19 cellular contexts compared by ENCODE assay signal in the genomic region with DNA sequence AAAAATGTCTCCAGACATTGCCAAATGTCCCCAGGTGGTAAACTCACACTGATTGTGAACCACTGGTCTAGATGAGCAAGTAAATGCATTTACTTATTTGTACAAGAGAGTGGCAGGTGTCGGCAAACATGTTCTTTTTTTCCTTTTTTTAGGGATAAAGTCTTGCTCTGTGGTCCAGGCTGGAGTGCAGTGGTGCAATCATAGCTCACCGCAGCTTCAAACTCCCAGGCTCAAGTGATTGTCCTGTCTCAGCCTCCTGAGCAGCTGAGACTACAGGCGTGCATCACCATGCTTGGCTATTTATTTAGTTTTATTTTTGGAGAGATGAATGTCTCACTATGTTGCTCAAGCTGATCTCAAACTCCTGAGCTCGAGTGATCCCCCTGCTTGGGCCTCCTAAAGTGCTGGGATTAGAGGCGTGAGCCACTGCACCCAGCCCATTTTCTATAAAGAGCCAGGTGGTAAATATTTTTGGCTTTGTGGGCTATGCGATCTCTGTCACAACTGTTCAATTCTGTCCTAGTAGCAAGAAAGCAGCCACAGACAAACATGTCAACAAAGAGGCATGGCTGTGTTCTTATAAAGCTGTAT. TPM values are rescaled to one million over a fixed set of nuclear protein-coding genes. Genes with fewer than 3 reads are reported as not detected.
DNase-seq lines count a peak whose midpoint lies in the region; ATAC-seq and TF ChIP-seq lines count a peak whose summit lies in the region.
"Had no signal": no experiment of that assay in that cellular context is flagged by ENCODE, and none has a peak within 500 bp of the region (broad histone marks: within the 10 kb centered on the region; RNA-seq: fewer than 3 reads in every experiment).

No MANE protein-coding gene starts in this region.

- H3K4me3 ChIP-seq in DND-41 (ENCODE audit: low read depth in 1 of 2, low read length in 2 of 2), result no peak overlapping the region
- no peak overlapping the region for H3K4me3 ChIP-seq in Jurkat, Clone E6-1 (ENCODE audit: low read length)
- no peak overlapping the region for H3K4me3 ChIP-seq in OCI-LY7 (ENCODE audit: low read depth, low read length, poor library complexity, severe bottlenecking)
- H3K4me3 ChIP-seq: GM12878, PC-9 had no signal

- H3K36me3 Mint-ChIP-seq in naive B cell, result no peaks in the 10 kb centered on the region

- H3K9me2 ChIP-seq in OCI-LY7 (ENCODE audit: insufficient read depth, low read length), result no peaks in the 10 kb centered on the region

- H3K4me1 ChIP-seq in DND-41 (ENCODE audit: insufficient read depth, low read length) (peaks cover 59% of the 10 kb centered on the region), OCI-LY7 (ENCODE audit: insufficient read depth, low read length, poor library complexity, severe bottlenecking) (peaks cover 75% of the 10 kb centered on the region)

- no peak overlapping the region for H3K9ac ChIP-seq in DND-41 (ENCODE audit: low read depth, low read length)

- H3K27ac Mint-ChIP-seq in naive B cell, result peak overlapping the region in 5 of 6 donors; percentile 42 to 90 (median 81)
- H3K27ac Mint-ChIP-seq: T-helper 17 cell had no signal

- intact Hi-C loops in OCI-LY7 (cut with micrococcal nuclease; ENCODE audit: unreplicated experiment), result no loop called here

- no peaks in the 10 kb centered on the region for H3K27me3 ChIP-seq in DND-41 (ENCODE audit: insufficient read depth, low read length, poor library complexity)

- no peaks in the 10 kb centered on the region for H3K9me3 Mint-ChIP-seq in naive B cell

- H3K4me2 ChIP-seq in DND-41 (ENCODE audit: insufficient read depth, low read length) (no peak overlapping the region), OCI-LY7 (ENCODE audit: low read length) (peak overlapping the region; percentile 46)
- H3K4me2 ChIP-seq: PC-9 had no signal

- no peaks in the 10 kb centered on the region for H4K20me1 ChIP-seq in DND-41 (ENCODE audit: insufficient read depth, low read length)
- H4K20me1 ChIP-seq in OCI-LY7 (ENCODE audit: insufficient read depth, low read length), result no peaks in the 10 kb centered on the region

- peaks cover 65 to 91% (median 77%) of the 10 kb centered on the region in 3 donors for H3K4me1 Mint-ChIP-seq in naive B cell

- H3K27ac ChIP-seq in DND-41 (ENCODE audit: low read length), result peak overlapping the region; percentile 24
- H3K27ac ChIP-seq in OCI-LY7 (ENCODE audit: low read depth, low read length, poor library complexity, severe bottlenecking), result peak overlapping the region; percentile 41
- H3K27ac ChIP-seq: PC-9, RWPE1 had no signal

- H3K79me2 ChIP-seq in DND-41 (ENCODE audit: insufficient read depth, low read length), result no peaks in the 10 kb centered on the region
- H3K79me2 ChIP-seq in OCI-LY7 (ENCODE audit: insufficient read depth, low read depth, low read length), result no peaks in the 10 kb centered on the region

- peak overlapping the region in 6 of 8 donors; percentile 56 to 82 (median 79) for H3K4me3 Mint-ChIP-seq in naive B cell
- H3K4me3 Mint-ChIP-seq: T-helper 17 cell had no signal

- no peaks in the 10 kb centered on the region for H3K27me3 Mint-ChIP-seq in naive B cell

- H2AFZ ChIP-seq in DND-41 (ENCODE audit: low read depth, low read length) (no peak overlapping the region), OCI-LY7 (ENCODE audit: low read length) (peak overlapping the region; percentile 61; the same call in 1 of the 2 replicates)
- H2AFZ ChIP-seq: PC-9 had no signal

- no peaks in the 10 kb centered on the region for H3K9me3 ChIP-seq in DND-41 (ENCODE audit: insufficient read depth, low read length, severe bottlenecking)
- H3K9me3 ChIP-seq in OCI-LY7 (ENCODE audit: low read length), result no peaks in the 10 kb centered on the region

- POLR2A ChIA-PET in OCI-LY7 (lab: Charles Lee), result interaction anchor here (0.6 kb wide), 1 partner anchor 212 kb away, joined by 4 read pairs; no protein-coding TSS in a partner anchor

- TF ChIP-seq CTCF in DND-41 (IDR thresholded peaks at IDR 0.05; ENCODE audit: borderline replicate concordance, extremely low read depth, low read length, poor library complexity, severe bottlenecking), result no peak
- TF ChIP-seq CTCF in OCI-LY7 (conservative IDR thresholded peaks at IDR 0.05; ENCODE audit: low read length), result no peak

- CTCF ChIA-PET in OCI-LY7 (lab: Charles Lee; ENCODE audit: unreplicated experiment), result no interaction called here

- ATAC-seq in DND-41 (ENCODE audit: insufficient read depth, low read depth) (no peak), naive B cell (ENCODE audit: low read depth in 2 of 2) (no peak), GM19395 (IDR thresholded peaks at IDR 0.05; ENCODE audit: unreplicated experiment) (no peak)
- ATAC-seq: GM12878, T-helper 17 cell had no signal

- no TSS peak for BruUV-seq in OCI-LY7 (replicated peaks; lab: Mats Ljungman, UMichigan)

- DNase-seq in DND-41 (peak; percentile 17), OCI-LY7 (ENCODE audit: low spot score) (no peak), naive B cell (no peak), AG08396 (ENCODE audit: low spot score) (no peak)
- peak; percentile 37 for DNase-seq in Jurkat, Clone E6-1 (ENCODE audit: low read depth, low spot score)
- no peak for DNase-seq in activated CD4-positive, CD25-positive, alpha-beta regulatory T cell (lab: John Stamatoyannopoulos, UW)
- DNase-seq: EL, KBM-7, NCI-H1105 treated with DMSO at 0.1 percent for 48 hours, NCI-H1694 treated with DMSO at 0.1 percent for 48 hours, PC-9, SIG-M5, T-helper 17 cell had no signal

- H3K36me3 ChIP-seq in DND-41 (ENCODE audit: insufficient read depth, low read length) (no peaks in the 10 kb centered on the region), OCI-LY7 (ENCODE audit: insufficient read depth, low read length) (no peaks in the 10 kb centered on the region)

RNA-seq across cellular contexts. Expression of gene VPREB1, which starts 1.4 kb away (rescaled TPM):
- polyA plus RNA-seq in Jurkat, Clone E6-1 (2012; ENCODE audit: insufficient read depth, insufficient read length), result not detected
- 3.6 and 7.0 TPM in 2 replicates for total RNA-seq in OCI-LY7 (2014; rRNA removed; shearing (Covaris generic))
- total RNA-seq in OCI-LY7 (2022), result 1.7 and 2.3 TPM in 2 replicates
- polyA plus RNA-seq in naive B cell (ENCODE audit: low read depth in 6 of 6), result 10 to 100 TPM in 2 of 6 donors, 1 to 10 TPM in 4; 1.2 to 23.1 (median 5.9) TPM
- total RNA-seq: GM12878, H4, MCF 10A, NCI-H460, PC-9, T-helper 17 cell had no signal
- polyA plus RNA-seq: GM12878 had no signal

Comparison
In these comparisons a context has a peak if more than half of its experiments do, and no peak if none do; other contexts are left out.
1. DNase-seq: peak in DND-41 (single experiment) and Jurkat, Clone E6-1 (single experiment); none in OCI-LY7 (single experiment), naive B cell (single experiment), AG08396 (single experiment) and activated CD4-positive, CD25-positive, alpha-beta regulatory T cell (0 of 4).